In the genomic region with DNA sequence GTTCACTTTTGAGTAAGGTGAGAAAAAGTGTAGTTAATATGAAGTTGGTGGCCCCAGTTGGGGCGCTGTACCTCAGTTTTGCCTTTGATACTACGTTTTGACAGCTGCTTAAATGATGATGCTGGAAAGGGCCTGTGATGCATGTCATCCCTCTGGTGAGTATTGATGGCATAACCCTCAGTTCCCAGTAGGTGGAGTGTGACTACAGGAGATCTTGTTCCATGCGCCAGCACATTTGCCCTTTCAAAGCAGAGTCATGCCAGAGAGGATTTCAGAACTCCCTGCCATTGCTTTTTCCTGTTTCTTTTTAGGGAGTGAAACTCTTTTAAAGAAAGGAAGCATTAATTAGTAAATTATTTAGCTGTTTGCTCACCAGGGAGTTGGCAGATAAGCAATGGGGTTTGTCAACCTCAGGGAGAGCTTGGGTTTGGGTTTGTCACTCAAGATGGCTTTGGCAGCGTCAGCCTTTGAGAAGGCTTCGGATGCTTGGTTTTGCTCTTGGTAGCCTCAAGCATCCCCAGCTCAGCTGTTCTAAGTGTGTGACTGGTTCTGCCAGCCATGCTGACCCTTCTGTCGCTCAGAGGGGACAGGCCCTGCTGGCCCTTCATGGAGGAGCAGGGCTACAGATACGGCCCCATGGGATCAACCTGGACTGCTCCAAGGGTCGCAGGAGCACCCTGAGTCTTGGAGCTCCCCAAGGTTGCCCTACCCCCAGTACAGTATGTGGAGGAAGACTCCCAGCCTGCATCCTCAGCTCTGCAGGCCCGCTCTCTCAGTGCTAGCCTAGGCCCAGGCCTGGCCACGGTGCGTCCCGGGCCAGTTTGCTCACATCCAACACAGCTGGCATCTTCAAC, we compare ENCODE assay signal across 8 cellular contexts. TPM values are rescaled to one million over a fixed set of nuclear protein-coding genes. Genes with fewer than 3 reads are reported as not detected.
DNase-seq lines count a peak whose midpoint lies in the region; ATAC-seq, FAIRE-seq and TF ChIP-seq lines count a peak whose summit lies in the region.

No MANE protein-coding gene starts in this region.

- FAIRE-seq in GM18507 (lab: Jason Lieb, UNC) (peak; percentile 97), bronchial epithelial cell (lab: Jason Lieb, UNC) (no peak)

- H3K27me3 ChIP-seq in bronchial epithelial cell (ENCODE audit: control insufficient read depth, insufficient read depth, low read length): no peaks in the 10 kb centered on the region

- H3K4me3 ChIP-seq in AG09309 (ENCODE audit: control insufficient read depth, low read depth, low read length) (no peak overlapping the region), bronchial epithelial cell (ENCODE audit: low read depth, low read length) (no peak overlapping the region)

- DNase-seq in AG09309 (ENCODE audit: low read depth) (peak; percentile 60), GM18507 (ENCODE audit: extremely low spot score, insufficient read length, low read depth) (peak; percentile 71), NCI-H146 (lab: John Stamatoyannopoulos, UW) (peak; percentile 53), SW 1271 (lab: John Stamatoyannopoulos, UW) (peak; percentile 12 to 65), bronchial epithelial cell (ENCODE audit: low read depth) (peak; percentile 76), iris pigment epithelial cell (ENCODE audit: low read depth) (peak; percentile 84)
- peak; percentile 11 for DNase-seq in stimulated activated CD4-positive, alpha-beta T cell treated with anti-CD3 and anti-CD28 coated beads, Interleukin-12 subunit alpha, Interleukin-12 subunit beta, amount 100 ng/mL, for 4 hours

- ATAC-seq in HG02943 (IDR thresholded peaks at IDR 0.05; ENCODE audit: low read depth, unreplicated experiment): peak; percentile 49

- no peaks in the 10 kb centered on the region for H3K36me3 ChIP-seq in bronchial epithelial cell (ENCODE audit: control insufficient read depth, insufficient read depth, low read length)

- TF ChIP-seq CTCF in AG09309 (IDR thresholded peaks at IDR 0.05; ENCODE audit: control insufficient read depth, insufficient read depth, low read depth, low read length, missing control alignments) (peak; percentile 81), bronchial epithelial cell (IDR thresholded peaks at IDR 0.05; ENCODE audit: insufficient read depth, low read length, severe bottlenecking) (peak; percentile 82)

RNA-seq across cellular contexts. Expression of gene ARMC9, which starts 29.1 kb away (rescaled TPM):
- 8.4 and 8.8 TPM in 2 replicates for total RNA-seq in bronchial epithelial cell

Comparison
In these comparisons a context has a peak if more than half of its experiments do, and no peak if none do; other contexts are left out.
1. DNase-seq: peak in every context shown above with its lines; median percentile 84 in iris pigment epithelial cell; 76 in bronchial epithelial cell; 71 in GM18507; 60 in AG09309; 53 in NCI-H146; 38 in SW 1271; 11 in stimulated activated CD4-positive, alpha-beta T cell treated with anti-CD3 and anti-CD28 coated beads, Interleukin-12 subunit alpha, Interleukin-12 subunit beta, amount 100 ng/mL, for 4 hours.